ENCODE assay signal across 20 cellular contexts in genomic region chr1:58064281-58064680, GRCh38.
"Had no signal": no experiment of that assay in that cellular context is flagged by ENCODE, and none has a peak within 500 bp of the region (broad histone marks: within the 10 kb centered on the region; RNA-seq: fewer than 3 reads in every experiment).

No MANE protein-coding gene starts in this region.

- H2AFZ ChIP-seq: hepatocyte had no signal

- H3K36me3 ChIP-seq: right lobe of liver, suprapubic skin, thyroid gland had no signal

- H3K4me1 ChIP-seq: psoas muscle, suprapubic skin, thyroid gland had no signal

- H3K9me3 ChIP-seq: psoas muscle, right lobe of liver, suprapubic skin, thyroid gland had no signal

- H3K27ac ChIP-seq: foreskin keratinocyte, hepatocyte, psoas muscle, right lobe of liver, suprapubic skin, thyroid gland had no signal

- H3K79me2 ChIP-seq: hepatocyte had no signal

- H3K4me3 ChIP-seq: hepatocyte, lung, psoas muscle, right lobe of liver, suprapubic skin, thyroid gland had no signal

- ATAC-seq: foreskin keratinocyte; left colon; left ventricle myocardium superior; psoas muscle; right lobe of liver; stimulated activated effector memory CD8-positive, alpha-beta T cell treated with anti-CD3 and anti-CD28 coated beads, Interleukin-12 subunit alpha, Interleukin-12 subunit beta, amount 100 ng/mL, for 72 hours; stimulated activated naive CD8-positive, alpha-beta T cell treated with anti-CD3 and anti-CD28 coated beads, Interleukin-15, Interleukin-2, amounts not matched to agents 100 U/mL and 50 U/mL, for 24 hours had no signal

- DNase-seq: dermis blood vessel endothelial cell; erythroblast; foreskin keratinocyte; left colon; left ventricle myocardium superior; mesenchymal stem cell; naive B cell; psoas muscle; retina; right lobe of liver; stimulated activated CD4-positive, alpha-beta T cell treated with anti-CD3 and anti-CD28 coated beads, Interleukin-4, amount 100 ng/mL, for 1 hour; stimulated activated CD8-positive, alpha-beta memory T cell treated with anti-CD3 and anti-CD28 coated beads, Interleukin-4, amount 100 ng/mL, for 48 hours; stimulated activated naive CD8-positive, alpha-beta T cell treated with anti-CD3 and anti-CD28 coated beads, Interleukin-15, Interleukin-2, amounts not matched to agents 100 U/mL and 50 U/mL, for 24 hours; thyroid gland had no signal

- H3K27me3 ChIP-seq: foreskin keratinocyte, hepatocyte, right lobe of liver, suprapubic skin, thyroid gland had no signal

- H3K4me2 ChIP-seq: hepatocyte had no signal

- FAIRE-seq: endothelial cell of umbilical vein, urothelium cell line had no signal
